In genomic region chr22:41587347-41587723, GRCh38 we compare ENCODE assay signal across 1 cellular context.
TF ChIP-seq lines count a peak whose summit lies in the region.

No MANE protein-coding gene starts in this region.

TF ChIP-seq in HepG2, 621 proteins besides CTCF, POLR2A, EP300 and RAD21:
- TF ChIP-seq NFATC3 (CRISPR knock-in tag; IDR thresholded peaks at IDR 0.05) (no peak), SMARCE1 (IDR thresholded peaks at IDR 0.05; ENCODE audit: borderline replicate concordance) (no peak), ZBTB33 (CRISPR knock-in tag; IDR thresholded peaks at IDR 0.05) (peak; percentile 94), NFIC (IDR thresholded peaks at IDR 0.05; ENCODE audit: low read length) (no peak), ZBTB14 (CRISPR knock-in tag; IDR thresholded peaks at IDR 0.05) (no peak), ZNF609 (CRISPR knock-in tag; IDR thresholded peaks at IDR 0.05; ENCODE audit: borderline replicate concordance) (0 out of 2 replicates have a peak, but pooled peaks have one; percentile 7), ZNF362 (CRISPR knock-in tag; IDR thresholded peaks at IDR 0.05; ENCODE audit: borderline replicate concordance) (peak; percentile 29; the same call in 1 of the 2 replicates)
